In genomic region chr2:27356382-27357181, GRCh38 we compare ENCODE assay signal across 1 cellular context.
TF ChIP-seq lines count a peak whose summit lies in the region.

A gene with protein sequence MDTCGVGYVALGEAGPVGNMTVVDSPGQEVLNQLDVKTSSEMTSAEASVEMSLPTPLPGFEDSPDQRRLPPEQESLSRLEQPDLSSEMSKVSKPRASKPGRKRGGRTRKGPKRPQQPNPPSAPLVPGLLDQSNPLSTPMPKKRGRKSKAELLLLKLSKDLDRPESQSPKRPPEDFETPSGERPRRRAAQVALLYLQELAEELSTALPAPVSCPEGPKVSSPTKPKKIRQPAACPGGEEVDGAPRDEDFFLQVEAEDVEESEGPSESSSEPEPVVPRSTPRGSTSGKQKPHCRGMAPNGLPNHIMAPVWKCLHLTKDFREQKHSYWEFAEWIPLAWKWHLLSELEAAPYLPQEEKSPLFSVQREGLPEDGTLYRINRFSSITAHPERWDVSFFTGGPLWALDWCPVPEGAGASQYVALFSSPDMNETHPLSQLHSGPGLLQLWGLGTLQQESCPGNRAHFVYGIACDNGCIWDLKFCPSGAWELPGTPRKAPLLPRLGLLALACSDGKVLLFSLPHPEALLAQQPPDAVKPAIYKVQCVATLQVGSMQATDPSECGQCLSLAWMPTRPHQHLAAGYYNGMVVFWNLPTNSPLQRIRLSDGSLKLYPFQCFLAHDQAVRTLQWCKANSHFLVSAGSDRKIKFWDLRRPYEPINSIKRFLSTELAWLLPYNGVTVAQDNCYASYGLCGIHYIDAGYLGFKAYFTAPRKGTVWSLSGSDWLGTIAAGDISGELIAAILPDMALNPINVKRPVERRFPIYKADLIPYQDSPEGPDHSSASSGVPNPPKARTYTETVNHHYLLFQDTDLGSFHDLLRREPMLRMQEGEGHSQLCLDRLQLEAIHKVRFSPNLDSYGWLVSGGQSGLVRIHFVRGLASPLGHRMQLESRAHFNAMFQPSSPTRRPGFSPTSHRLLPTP (minus strand): TSS chr2:27356764. CDS start chr2:27343554, 13,210 bp downstream.

TF ChIP-seq in K562, 482 proteins besides CTCF, POLR2A, EP300 and RAD21 (continued from another document):
- TF ChIP-seq E2F3 (CRISPR knock-in tag; IDR thresholded peaks at IDR 0.05) (peak; percentile 37; the same call in 1 of the 2 replicates), SIN3B (IDR thresholded peaks at IDR 0.05; ENCODE audit: low read depth) (peak; percentile 82), ZNF41 (CRISPR knock-in tag; conservative IDR thresholded peaks at IDR 0.05) (no peak), SMAD1 (IDR thresholded peaks at IDR 0.05; ENCODE audit: low read depth, low read length, partially characterized antibody) (no peak), HDAC3 (IDR thresholded peaks at IDR 0.05; ENCODE audit: borderline replicate concordance, partially characterized antibody) (peak; percentile 97), VEZF1 (CRISPR knock-in tag; IDR thresholded peaks at IDR 0.05) (peak; percentile 87), DACH1 (IDR thresholded peaks at IDR 0.05; ENCODE audit: partially characterized antibody) (no peak), XRCC4 (IDR thresholded peaks at IDR 0.05; ENCODE audit: extremely low read depth, insufficient read depth, insufficient read length) (no peak), PML (IDR thresholded peaks at IDR 0.05; ENCODE audit: low read length) (peak; percentile 28; the same call in 1 of the 2 replicates), SIRT6 (IDR thresholded peaks at IDR 0.05; ENCODE audit: low read depth, low read length) (no peak), SMAD2 (IDR thresholded peaks at IDR 0.05; ENCODE audit: low read depth, low read length) (no peak), SIN3A (IDR thresholded peaks at IDR 0.05; ENCODE audit: borderline replicate concordance in 2 of 2, control insufficient read depth in 1 of 2, low read depth in 2 of 2, low read length in 2 of 2) (peak; percentile 37 to 76; a peak in 2 of 4 replicates), NRF1 (conservative IDR thresholded peaks at IDR 0.05 in 1 of 2, IDR thresholded peaks at IDR 0.05 in 1 of 2) (peak; percentile 91 to 93), TSC22D4 (tag; IDR thresholded peaks at IDR 0.05) (no peak), NCOA1 (IDR thresholded peaks at IDR 0.05; ENCODE audit: low read depth) (peak; percentile 30; the same call in 1 of the 2 replicates), PURB (CRISPR knock-in tag; IDR thresholded peaks at IDR 0.05; ENCODE audit: low read depth) (no peak), PRDM10 (IDR thresholded peaks at IDR 0.05; ENCODE audit: partially characterized antibody) (peak; percentile 99), ZNF551 (CRISPR knock-in tag; IDR thresholded peaks at IDR 0.05) (no peak), PHF21A (IDR thresholded peaks at IDR 0.05; ENCODE audit: borderline replicate concordance, low read depth) (no peak), PTTG1 (tag; IDR thresholded peaks at IDR 0.05; ENCODE audit: low read depth) (no peak), HDAC1 (IDR thresholded peaks at IDR 0.05) (peak in 1 of 2 experiments; percentile 89; a peak in 2 of 4 replicates), CREM (IDR thresholded peaks at IDR 0.05; ENCODE audit: low read depth) (peak; percentile 98), ZNF584 (CRISPR knock-in tag; IDR thresholded peaks at IDR 0.05; ENCODE audit: low read depth) (no peak), BRF2 (IDR thresholded peaks at IDR 0.05; ENCODE audit: borderline replicate concordance, insufficient read depth, insufficient read length) (no peak), DMBX1 (CRISPR knock-in tag; IDR thresholded peaks at IDR 0.05; ENCODE audit: borderline replicate concordance) (no peak), BHLHE40 (IDR thresholded peaks at IDR 0.05; ENCODE audit: low read length) (peak; percentile 78), SNIP1 (IDR thresholded peaks at IDR 0.05; ENCODE audit: low read depth) (no peak), POLR2B (IDR thresholded peaks at IDR 0.05; ENCODE audit: low read depth, partially characterized antibody) (peak; percentile 71), U2AF2 (optimal IDR thresholded peaks at IDR 0.05; ENCODE audit: low read depth, low read length) (no peak), CCNT2 (IDR thresholded peaks at IDR 0.05; ENCODE audit: borderline replicate concordance, extremely low read depth, insufficient read length, low read depth, low read length) (no peak), PRMT5 (CRISPR knock-in tag; IDR thresholded peaks at IDR 0.05) (0 out of 2 replicates have a peak, but pooled peaks have one; percentile 61), ELK3 (CRISPR knock-in tag; IDR thresholded peaks at IDR 0.05) (no peak), TGIF2 (CRISPR knock-in tag; IDR thresholded peaks at IDR 0.05) (0 out of 2 replicates have a peak, but pooled peaks have one; percentile 80), MEF2A (IDR thresholded peaks at IDR 0.05; ENCODE audit: control insufficient read depth, low read depth, low read length) (no peak), XRCC3 (IDR thresholded peaks at IDR 0.05) (no peak), ZNF121 (CRISPR knock-in tag; conservative IDR thresholded peaks at IDR 0.05) (no peak), ZBTB7A (IDR thresholded peaks at IDR 0.05; ENCODE audit: borderline replicate concordance, control insufficient read depth, low read depth, low read length) (peak; percentile 33; the same call in 1 of the 2 replicates), ATF7 (IDR thresholded peaks at IDR 0.05) (peak; percentile 96), HES1 (IDR thresholded peaks at IDR 0.05; ENCODE audit: low read depth) (no peak)
- TF ChIP-seq, protein P1, sequence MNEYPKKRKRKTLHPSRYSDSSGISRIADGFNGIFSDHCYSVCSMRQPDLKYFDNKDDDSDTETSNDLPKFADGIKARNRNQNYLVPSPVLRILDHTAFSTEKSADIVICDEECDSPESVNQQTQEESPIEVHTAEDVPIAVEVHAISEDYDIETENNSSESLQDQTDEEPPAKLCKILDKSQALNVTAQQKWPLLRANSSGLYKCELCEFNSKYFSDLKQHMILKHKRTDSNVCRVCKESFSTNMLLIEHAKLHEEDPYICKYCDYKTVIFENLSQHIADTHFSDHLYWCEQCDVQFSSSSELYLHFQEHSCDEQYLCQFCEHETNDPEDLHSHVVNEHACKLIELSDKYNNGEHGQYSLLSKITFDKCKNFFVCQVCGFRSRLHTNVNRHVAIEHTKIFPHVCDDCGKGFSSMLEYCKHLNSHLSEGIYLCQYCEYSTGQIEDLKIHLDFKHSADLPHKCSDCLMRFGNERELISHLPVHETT (CRISPR knock-in tag; conservative IDR thresholded peaks at IDR 0.05 in 1 of 2, IDR thresholded peaks at IDR 0.05 in 1 of 2): peak in 1 of 2 experiments; percentile 77; a peak in 1 of 4 replicates
- TF ChIP-seq, protein P2, sequence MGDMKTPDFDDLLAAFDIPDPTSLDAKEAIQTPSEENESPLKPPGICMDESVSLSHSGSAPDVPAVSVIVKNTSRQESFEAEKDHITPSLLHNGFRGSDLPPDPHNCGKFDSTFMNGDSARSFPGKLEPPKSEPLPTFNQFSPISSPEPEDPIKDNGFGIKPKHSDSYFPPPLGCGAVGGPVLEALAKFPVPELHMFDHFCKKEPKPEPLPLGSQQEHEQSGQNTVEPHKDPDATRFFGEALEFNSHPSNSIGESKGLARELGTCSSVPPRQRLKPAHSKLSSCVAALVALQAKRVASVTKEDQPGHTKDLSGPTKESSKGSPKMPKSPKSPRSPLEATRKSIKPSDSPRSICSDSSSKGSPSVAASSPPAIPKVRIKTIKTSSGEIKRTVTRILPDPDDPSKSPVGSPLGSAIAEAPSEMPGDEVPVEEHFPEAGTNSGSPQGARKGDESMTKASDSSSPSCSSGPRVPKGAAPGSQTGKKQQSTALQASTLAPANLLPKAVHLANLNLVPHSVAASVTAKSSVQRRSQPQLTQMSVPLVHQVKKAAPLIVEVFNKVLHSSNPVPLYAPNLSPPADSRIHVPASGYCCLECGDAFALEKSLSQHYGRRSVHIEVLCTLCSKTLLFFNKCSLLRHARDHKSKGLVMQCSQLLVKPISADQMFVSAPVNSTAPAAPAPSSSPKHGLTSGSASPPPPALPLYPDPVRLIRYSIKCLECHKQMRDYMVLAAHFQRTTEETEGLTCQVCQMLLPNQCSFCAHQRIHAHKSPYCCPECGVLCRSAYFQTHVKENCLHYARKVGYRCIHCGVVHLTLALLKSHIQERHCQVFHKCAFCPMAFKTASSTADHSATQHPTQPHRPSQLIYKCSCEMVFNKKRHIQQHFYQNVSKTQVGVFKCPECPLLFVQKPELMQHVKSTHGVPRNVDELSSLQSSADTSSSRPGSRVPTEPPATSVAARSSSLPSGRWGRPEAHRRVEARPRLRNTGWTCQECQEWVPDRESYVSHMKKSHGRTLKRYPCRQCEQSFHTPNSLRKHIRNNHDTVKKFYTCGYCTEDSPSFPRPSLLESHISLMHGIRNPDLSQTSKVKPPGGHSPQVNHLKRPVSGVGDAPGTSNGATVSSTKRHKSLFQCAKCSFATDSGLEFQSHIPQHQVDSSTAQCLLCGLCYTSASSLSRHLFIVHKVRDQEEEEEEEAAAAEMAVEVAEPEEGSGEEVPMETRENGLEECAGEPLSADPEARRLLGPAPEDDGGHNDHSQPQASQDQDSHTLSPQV (IDR thresholded peaks at IDR 0.05): peak; percentile 77
- TF ChIP-seq, protein P3, sequence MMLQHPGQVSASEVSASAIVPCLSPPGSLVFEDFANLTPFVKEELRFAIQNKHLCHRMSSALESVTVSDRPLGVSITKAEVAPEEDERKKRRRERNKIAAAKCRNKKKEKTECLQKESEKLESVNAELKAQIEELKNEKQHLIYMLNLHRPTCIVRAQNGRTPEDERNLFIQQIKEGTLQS (IDR thresholded peaks at IDR 0.05): peak; percentile 86
- TF ChIP-seq, protein P3 (CRISPR knock-in tag; conservative IDR thresholded peaks at IDR 0.05): no peak
